In genomic region chr15:31352283-31352880, GRCh38 we compare ENCODE assay signal across 1 cellular context.
TF ChIP-seq lines count a peak whose summit lies in the region.

No MANE protein-coding gene starts in this region.

TF ChIP-seq in IMR-90, 13 proteins besides CTCF, POLR2A, EP300 and RAD21 (continued from another document):
- no peak for TF ChIP-seq USF2 (IDR thresholded peaks at IDR 0.05; ENCODE audit: low read depth, low read length)
TF ChIP-seq in IMR-90: peak in this region for 0.
